Comparison of ENCODE assay signal across 21 cellular contexts in genomic region chr17:79073016-79073705, GRCh38. TPM values are rescaled to one million over a fixed set of nuclear protein-coding genes. Genes with fewer than 3 reads are reported as not detected.
DNase-seq lines count a peak whose midpoint lies in the region; ATAC-seq and TF ChIP-seq lines count a peak whose summit lies in the region.
"Had no signal": no experiment of that assay in that cellular context is flagged by ENCODE, and none has a peak within 500 bp of the region (broad histone marks: within the 10 kb centered on the region; RNA-seq: fewer than 3 reads in every experiment).

No MANE protein-coding gene starts in this region.

- TF ChIP-seq POLR2A in heart left ventricle (IDR thresholded peaks at IDR 0.05) = no peak

- H3K36me3 ChIP-seq in heart left ventricle (peaks cover 0 to 10% (median 8%) of the 10 kb centered on the region in 9 donors), neuronal stem cell (replicated peaks in 1 of 2; ENCODE audit: control insufficient read depth in 2 of 2, insufficient read depth in 2 of 2, low read length in 2 of 2) (no peaks in the 10 kb centered on the region), OCI-LY7 (ENCODE audit: insufficient read depth, low read length) (no peaks in the 10 kb centered on the region)
- H3K36me3 ChIP-seq: cardiac muscle cell had no signal

- H3K27me3 ChIP-seq in right cardiac atrium (ENCODE audit: control insufficient read depth, insufficient read depth) = no peaks in the 10 kb centered on the region
- H3K27me3 ChIP-seq in heart left ventricle = no peaks in the 10 kb centered on the region
- peaks cover 0 to 23% (median 2%) of the 10 kb centered on the region in 3 experiments for H3K27me3 ChIP-seq in neuronal stem cell (ENCODE audit: control insufficient read depth in 3 of 3, insufficient read depth in 3 of 3, low read depth in 1 of 3, low read length in 3 of 3)
- H3K27me3 ChIP-seq: cardiac muscle cell, stomach had no signal

- no peak overlapping the region for H3K4ac ChIP-seq in neuronal stem cell (ENCODE audit: low read length)

- no peak overlapping the region for H2BK120ac ChIP-seq in neuronal stem cell (ENCODE audit: low read depth, low read length)

- no peak overlapping the region for H2BK5ac ChIP-seq in neuronal stem cell (ENCODE audit: low read length)

- H3K18ac ChIP-seq in neuronal stem cell (ENCODE audit: low read length) = no peak overlapping the region

- H3K14ac ChIP-seq in neuronal stem cell (ENCODE audit: low read length) = no peak overlapping the region

- no peaks in the 10 kb centered on the region for H3K79me1 ChIP-seq in neuronal stem cell (ENCODE audit: low read depth, low read length)

- H3K9me2 ChIP-seq in OCI-LY7 (ENCODE audit: insufficient read depth, low read length) = no peaks in the 10 kb centered on the region

- no peaks in the 10 kb centered on the region for H4K20me1 ChIP-seq in OCI-LY7 (ENCODE audit: insufficient read depth, low read length)

- 90% methylated on average over 8 of the region's 8 CpGs for WGBS in right cardiac atrium
- 92 to 97% (median 96%) methylated on average over 6 to 8 of the region's 8 CpGs for WGBS in heart left ventricle, 4 donors
- WGBS in neuronal stem cell (ENCODE audit: extremely low coverage in 2 of 2, insufficient read length in 2 of 2, insufficient replicate concordance in 1 of 2), 2 donors = no CpG with 5 or more reads among the region's 8 CpGs

- DNase-seq in right cardiac atrium (peak in 1 of 3 donors; percentile 26), heart left ventricle (no peak), neuronal stem cell (ENCODE audit: low spot score) (no peak), OCI-LY7 (ENCODE audit: low spot score) (no peak), cerebellar cortex (ENCODE audit: low spot score) (no peak)
- DNase-seq in stimulated activated CD4-positive, alpha-beta T cell treated with anti-CD3 and anti-CD28 coated beads, Interleukin-15, amount 100 ng/mL, for 24 hours = no peak
- DNase-seq: activated CD4-positive, alpha-beta T cell treated with anti-CD3 and anti-CD28 coated beads, Interleukin-2, amount 10 ng/mL, durations not matched to agents 24 days and 14 days; activated CD8-positive, alpha-beta memory T cell treated with anti-CD3 and anti-CD28 coated beads, Interleukin-2, amount 50 U/mL, for 4 hours; C1 segment of cervical spinal cord; effector CD4-positive, alpha-beta T cell; foreskin melanocyte; hypothalamus; islet precursor cell; naive thymus-derived CD8-positive, alpha-beta T cell; NCI-H1417 treated with DMSO at 0.1 percent for 48 hours; NCI-H2107; stomach; SW 1271 had no signal

- H3K4me3 ChIP-seq in right cardiac atrium (ENCODE audit: low read length) = no peak overlapping the region
- no peak overlapping the region for H3K4me3 ChIP-seq in heart left ventricle
- no peak overlapping the region for H3K4me3 ChIP-seq in neuronal stem cell (ENCODE audit: low read length in 2 of 2)
- H3K4me3 ChIP-seq in OCI-LY7 (ENCODE audit: low read depth, low read length, poor library complexity, severe bottlenecking) = no peak overlapping the region
- H3K4me3 ChIP-seq: cardiac muscle cell had no signal

- H3K36me3 Mint-ChIP-seq in dendritic cell treated with granulocyte-macrophage colony-stimulating factor and Interleukin-4, amounts not matched to agents 40 ng/mL and 50 ng/mL, for 4 days (ENCODE audit: low read depth) = peaks cover 21% of the 10 kb centered on the region

- H3K4me1 Mint-ChIP-seq in dendritic cell treated with granulocyte-macrophage colony-stimulating factor and Interleukin-4, amounts not matched to agents 40 ng/mL and 50 ng/mL, for 4 days (ENCODE audit: low read depth) = peaks cover 29% of the 10 kb centered on the region

- no peaks in the 10 kb centered on the region for H3K79me2 ChIP-seq in OCI-LY7 (ENCODE audit: insufficient read depth, low read depth, low read length)

- POLR2A ChIA-PET in OCI-LY7 (lab: Charles Lee) = interaction anchor here (0.5 kb wide), 1 partner anchor 79 kb away, joined by 5 read pairs; no protein-coding TSS in a partner anchor

- BruUV-seq in OCI-LY7 (replicated peaks; lab: Mats Ljungman, UMichigan) = no TSS peak

- no peak overlapping the region for H4K91ac ChIP-seq in neuronal stem cell (ENCODE audit: low read depth, low read length, poor library complexity)

- no peak for TF ChIP-seq CTCF in heart left ventricle (IDR thresholded peaks at IDR 0.05)
- TF ChIP-seq CTCF in OCI-LY7 (conservative IDR thresholded peaks at IDR 0.05; ENCODE audit: low read length) = no peak

- no peak overlapping the region for H2BK12ac ChIP-seq in neuronal stem cell (ENCODE audit: low read length)

- no peak overlapping the region for H3K9ac ChIP-seq in neuronal stem cell (ENCODE audit: low read depth, low read length, poor library complexity)

- no peak overlapping the region for H2AK5ac ChIP-seq in neuronal stem cell (ENCODE audit: low read depth, low read length)

- H3K4me2 ChIP-seq in neuronal stem cell (ENCODE audit: insufficient read depth, low read length, poor library complexity, severe bottlenecking) = no peak overlapping the region
- H3K4me2 ChIP-seq in OCI-LY7 (ENCODE audit: low read length) = no peak overlapping the region

- H3K4me1 ChIP-seq in right cardiac atrium (ENCODE audit: control insufficient read depth, insufficient read depth, low read length) (no peaks in the 10 kb centered on the region), heart left ventricle (peaks cover 0 to 25% (median 14%) of the 10 kb centered on the region in 12 donors), neuronal stem cell (ENCODE audit: control insufficient read depth in 2 of 2, insufficient read depth in 1 of 2, low read depth in 1 of 2, low read length in 2 of 2) (peaks cover 6% of the 10 kb centered on the region in 2 donors), OCI-LY7 (ENCODE audit: insufficient read depth, low read length, poor library complexity, severe bottlenecking) (peaks cover 5% of the 10 kb centered on the region)

- H3K9me3 Mint-ChIP-seq in dendritic cell treated with granulocyte-macrophage colony-stimulating factor and Interleukin-4, amounts not matched to agents 40 ng/mL and 50 ng/mL, for 4 days = no peaks in the 10 kb centered on the region
- H3K9me3 Mint-ChIP-seq: activated CD4-positive, alpha-beta T cell treated with anti-CD3 and anti-CD28 coated beads, Interleukin-2, amount 10 ng/mL, durations not matched to agents 24 days and 14 days had no signal

- H3K27ac ChIP-seq in right cardiac atrium (ENCODE audit: low read length) = no peak overlapping the region
- no peak overlapping the region for H3K27ac ChIP-seq in heart left ventricle
- no peak overlapping the region for H3K27ac ChIP-seq in neuronal stem cell (replicated peaks; ENCODE audit: low read length)
- H3K27ac ChIP-seq in OCI-LY7 (ENCODE audit: low read depth, low read length, poor library complexity, severe bottlenecking) = no peak overlapping the region
- H3K27ac ChIP-seq: cardiac muscle cell had no signal

- H3K23ac ChIP-seq in neuronal stem cell (ENCODE audit: low read depth, low read length, poor library complexity) = no peak overlapping the region

- H3K27ac Mint-ChIP-seq in dendritic cell treated with granulocyte-macrophage colony-stimulating factor and Interleukin-4, amounts not matched to agents 40 ng/mL and 50 ng/mL, for 4 days = peak overlapping the region; percentile 92
- H3K27ac Mint-ChIP-seq: activated CD4-positive, alpha-beta T cell treated with anti-CD3 and anti-CD28 coated beads, Interleukin-2, amount 10 ng/mL, durations not matched to agents 24 days and 14 days had no signal

- H3K9me3 ChIP-seq in right cardiac atrium (ENCODE audit: control insufficient read depth, low read length) = no peaks in the 10 kb centered on the region
- no peaks in the 10 kb centered on the region for H3K9me3 ChIP-seq in heart left ventricle
- peaks cover 0 to 2% of the 10 kb centered on the region in 2 donors for H3K9me3 ChIP-seq in neuronal stem cell (replicated peaks in 1 of 2; ENCODE audit: control insufficient read depth in 2 of 2, insufficient read depth in 1 of 2, low read depth in 1 of 2, low read length in 2 of 2)
- H3K9me3 ChIP-seq in OCI-LY7 (ENCODE audit: low read length) = no peaks in the 10 kb centered on the region
- H3K9me3 ChIP-seq: stomach had no signal

- no peak overlapping the region for H4K8ac ChIP-seq in neuronal stem cell (ENCODE audit: low read depth, low read length)

- H3K4me3 Mint-ChIP-seq in dendritic cell treated with granulocyte-macrophage colony-stimulating factor and Interleukin-4, amounts not matched to agents 40 ng/mL and 50 ng/mL, for 4 days = no peak overlapping the region
- H3K4me3 Mint-ChIP-seq: activated CD4-positive, alpha-beta T cell treated with anti-CD3 and anti-CD28 coated beads, Interleukin-2, amount 10 ng/mL, durations not matched to agents 24 days and 14 days had no signal

- peak; percentile 1 to 4 for ATAC-seq in right cardiac atrium
- no peak for ATAC-seq in heart left ventricle
- ATAC-seq in GM18870 (IDR thresholded peaks at IDR 0.05; ENCODE audit: unreplicated experiment) = no peak
- ATAC-seq: naive thymus-derived CD8-positive, alpha-beta T cell had no signal

- peak overlapping the region; percentile 33 for H2AFZ ChIP-seq in neuronal stem cell (ENCODE audit: low read length)
- no peak overlapping the region for H2AFZ ChIP-seq in OCI-LY7 (ENCODE audit: low read length)

- CTCF ChIA-PET in OCI-LY7 (lab: Charles Lee; ENCODE audit: unreplicated experiment) = interaction anchor here (0.6 kb wide), 1 partner anchor 164 kb away, joined by 4 read pairs; no protein-coding TSS in a partner anchor

- no peak overlapping the region for H2BK15ac ChIP-seq in neuronal stem cell (ENCODE audit: low read length)

- intact Hi-C loops in right cardiac atrium (cut with DNase I) = no loop called here
- intact Hi-C loops in heart left ventricle (cut with DNase I) = no loop called here
- intact Hi-C loops in dendritic cell treated with granulocyte-macrophage colony-stimulating factor and Interleukin-4, amounts not matched to agents 40 ng/mL and 50 ng/mL, for 4 days (cut with micrococcal nuclease) = no loop called here
- intact Hi-C loops in OCI-LY7 (cut with micrococcal nuclease; ENCODE audit: unreplicated experiment) = no loop called here

- peaks cover 2% of the 10 kb centered on the region for H3K27me3 Mint-ChIP-seq in dendritic cell treated with granulocyte-macrophage colony-stimulating factor and Interleukin-4, amounts not matched to agents 40 ng/mL and 50 ng/mL, for 4 days

RNA-seq across cellular contexts. Expression of gene ENGASE, which starts 1.5 kb away (rescaled TPM):
- total RNA-seq in right cardiac atrium = 10 to 100 TPM; 35.6 to 48.0 (median 42.3) TPM
- polyA plus RNA-seq in right cardiac atrium = 25.4 TPM
- 10 to 100 TPM in 8 of 9 donors, 1 to 10 TPM in 1; 6.2 to 42.0 (median 25.5) TPM for total RNA-seq in heart left ventricle
- polyA plus RNA-seq in heart left ventricle = 10 to 100 TPM in 1 of 2 donors, 1 to 10 TPM in 1; 9.9 to 21.9 TPM
- polyA plus RNA-seq in neuronal stem cell (2013, experiment 1 of 2) = 17.4 TPM
- polyA plus RNA-seq in neuronal stem cell (2013, experiment 2 of 2) = 18.1 TPM
- total RNA-seq in OCI-LY7 (2014; rRNA removed; shearing (Covaris generic)) = 8.4 and 13.9 TPM in 2 replicates
- 31.4 and 35.1 TPM in 2 replicates for total RNA-seq in OCI-LY7 (2022)

RNA-seq across cellular contexts. Expression of gene C1QTNF1, which starts 49.2 kb away (rescaled TPM):
- total RNA-seq in right cardiac atrium (100 to 1,000 TPM; 232 to 655 (median 355) TPM), heart left ventricle (100 to 1,000 TPM in 4 of 9 donors, 10 to 100 TPM in 5; 37.0 to 406 (median 66.2) TPM), OCI-LY7 (2022) (not detected in 2 replicates)
- polyA plus RNA-seq in right cardiac atrium (286 TPM), heart left ventricle (100 to 1,000 TPM in 1 of 2 donors, 10 to 100 TPM in 1; 85.5 to 189 TPM)
- 1.3 TPM for polyA plus RNA-seq in neuronal stem cell (2013, experiment 1 of 2)
- 1.6 TPM for polyA plus RNA-seq in neuronal stem cell (2013, experiment 2 of 2)
- total RNA-seq in OCI-LY7 (2014; rRNA removed; shearing (Covaris generic)) = not detected in 2 replicates
- total RNA-seq: activated CD4-positive, alpha-beta T cell treated with anti-CD3 and anti-CD28 coated beads, Interleukin-2, amount 10 ng/mL, durations not matched to agents 24 days and 14 days; naive thymus-derived CD8-positive, alpha-beta T cell had no signal
- polyA plus RNA-seq: naive thymus-derived CD8-positive, alpha-beta T cell had no signal

Comparison
In these comparisons a context has a peak if more than half of its experiments do, and no peak if none do; other contexts are left out.
1. ATAC-seq: peak in right cardiac atrium (2 of 2); none in heart left ventricle (0 of 4) and GM18870 (single experiment).
2. RNA of gene C1QTNF1, which starts 49.2 kb away (total RNA-seq): 232 to 655 TPM in right cardiac atrium and 37.0 to 406 TPM in heart left ventricle; not detected in OCI-LY7; every median in the first group is over 10 times any median in the second.